In the genomic region with DNA sequence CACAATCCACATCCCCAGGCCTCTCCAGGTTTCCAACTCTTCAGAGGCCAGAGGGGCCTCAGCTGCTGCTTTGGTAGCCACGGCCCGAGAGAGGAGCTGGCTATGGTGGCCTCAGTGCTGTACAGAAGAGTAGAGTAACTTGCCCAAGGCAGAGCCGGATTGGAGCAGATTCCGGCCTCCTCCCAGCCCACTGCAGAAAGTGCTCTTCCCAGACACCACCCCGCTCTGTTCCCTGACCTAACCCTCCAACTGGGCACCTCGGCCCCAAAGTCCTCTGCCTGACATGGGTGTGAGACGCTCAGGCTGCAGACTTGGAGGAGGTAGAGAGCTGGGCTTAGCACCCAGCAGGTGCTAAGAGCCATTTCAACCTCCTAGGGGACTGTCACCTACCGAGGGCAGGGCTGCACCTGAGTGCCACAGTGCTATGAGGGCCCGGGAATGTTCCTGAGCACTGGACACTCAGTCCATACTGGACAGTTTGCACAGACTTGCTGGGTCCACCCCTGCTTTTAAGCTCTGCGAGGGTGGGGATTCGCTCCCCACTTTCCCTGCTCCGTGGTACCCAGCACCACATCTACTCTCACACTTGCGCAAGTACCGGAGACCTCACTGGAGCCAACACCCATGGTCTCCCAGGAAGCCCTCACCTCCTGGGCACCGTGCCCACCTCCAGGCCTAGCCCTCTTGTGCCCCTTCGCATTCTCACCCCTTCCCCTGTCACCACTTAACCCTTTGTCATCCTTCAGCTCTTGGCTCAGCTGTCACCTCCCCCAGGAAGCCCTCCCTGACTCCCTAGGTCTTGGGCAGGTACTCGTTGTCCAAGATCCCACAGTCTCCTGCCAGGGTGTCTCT, we compare ENCODE assay signal across 25 cellular contexts. TPM values are rescaled to one million over a fixed set of nuclear protein-coding genes. Genes with fewer than 3 reads are reported as not detected.
DNase-seq lines count a peak whose midpoint lies in the region; ATAC-seq and TF ChIP-seq lines count a peak whose summit lies in the region.
"Had no signal": no experiment of that assay in that cellular context is flagged by ENCODE, and none has a peak within 500 bp of the region (broad histone marks: within the 10 kb centered on the region; RNA-seq: fewer than 3 reads in every experiment).

No MANE protein-coding gene starts in this region.

- no peaks in the 10 kb centered on the region for H3K27me3 Mint-ChIP-seq in activated naive CD8-positive, alpha-beta T cell
- H3K27me3 Mint-ChIP-seq in activated naive CD8-positive, alpha-beta T cell treated with anti-CD3 and anti-CD28 coated beads, Interleukin-2, amount 50 U/mL, for 24 hours, result no peaks in the 10 kb centered on the region
- H3K27me3 Mint-ChIP-seq in activated T-helper 1 cell treated with anti-CD3 and anti-CD28 coated beads, Interleukin-12 subunit alpha, Interleukin-12 subunit beta, Interleukin-2, Interleukin-4 antibody, amounts not matched to agents 30 ng/mL and 10 ng/mL and 1 ng/mL, durations not matched to agents 14 hours and 24 hours and 36 hours (ENCODE audit: insufficient read depth), result no peaks in the 10 kb centered on the region
- H3K27me3 Mint-ChIP-seq: activated CD4-positive, alpha-beta memory T cell treated with anti-CD3 and anti-CD28 coated beads for 36 hours; activated naive CD4-positive, alpha-beta T cell treated with anti-CD3 and anti-CD28 coated beads, Interleukin-2, amount 50 U/mL, for 24 hours had no signal

- peaks cover 28% of the 10 kb centered on the region for H3K4me1 ChIP-seq in left ventricle myocardium inferior
- H3K4me1 ChIP-seq: body of pancreas had no signal

- H3K9me3 Mint-ChIP-seq in activated naive CD8-positive, alpha-beta T cell (ENCODE audit: low read depth), result no peaks in the 10 kb centered on the region
- no peaks in the 10 kb centered on the region for H3K9me3 Mint-ChIP-seq in activated naive CD8-positive, alpha-beta T cell treated with anti-CD3 and anti-CD28 coated beads, Interleukin-2, amount 50 U/mL, for 24 hours
- H3K9me3 Mint-ChIP-seq in activated T-helper 1 cell treated with anti-CD3 and anti-CD28 coated beads, Interleukin-12 subunit alpha, Interleukin-12 subunit beta, Interleukin-2, Interleukin-4 antibody, amounts not matched to agents 30 ng/mL and 10 ng/mL and 1 ng/mL, durations not matched to agents 14 hours and 24 hours and 36 hours, result no peaks in the 10 kb centered on the region
- H3K9me3 Mint-ChIP-seq: activated CD4-positive, alpha-beta memory T cell treated with anti-CD3 and anti-CD28 coated beads for 36 hours; activated naive CD4-positive, alpha-beta T cell treated with anti-CD3 and anti-CD28 coated beads, Interleukin-2, amount 50 U/mL, for 24 hours; activated T-cell treated with anti-CD3 and anti-CD28 coated beads, Interleukin-2, amount 50 U/mL, for 4 hours had no signal

- no peaks in the 10 kb centered on the region for H3K9me3 ChIP-seq in left ventricle myocardium inferior (replicated peaks)
- H3K9me3 ChIP-seq: body of pancreas, ovary, suprapubic skin had no signal

- no peaks in the 10 kb centered on the region for H3K27me3 ChIP-seq in left ventricle myocardium inferior (ENCODE audit: low read depth)
- H3K27me3 ChIP-seq: body of pancreas, hepatocyte, ovary, suprapubic skin had no signal

- no peak overlapping the region for H3K4me3 Mint-ChIP-seq in activated naive CD8-positive, alpha-beta T cell
- no peak overlapping the region for H3K4me3 Mint-ChIP-seq in activated naive CD8-positive, alpha-beta T cell treated with anti-CD3 and anti-CD28 coated beads, Interleukin-2, amount 50 U/mL, for 24 hours
- no peak overlapping the region for H3K4me3 Mint-ChIP-seq in activated T-helper 1 cell treated with anti-CD3 and anti-CD28 coated beads, Interleukin-12 subunit alpha, Interleukin-12 subunit beta, Interleukin-2, Interleukin-4 antibody, amounts not matched to agents 30 ng/mL and 10 ng/mL and 1 ng/mL, durations not matched to agents 14 hours and 24 hours and 36 hours
- H3K4me3 Mint-ChIP-seq: activated CD4-positive, alpha-beta memory T cell treated with anti-CD3 and anti-CD28 coated beads for 36 hours; activated naive CD4-positive, alpha-beta T cell treated with anti-CD3 and anti-CD28 coated beads, Interleukin-2, amount 50 U/mL, for 24 hours; activated T-cell treated with anti-CD3 and anti-CD28 coated beads, Interleukin-2, amount 50 U/mL, for 4 hours had no signal

- intact Hi-C loops in activated T-helper 1 cell treated with anti-CD3 and anti-CD28 coated beads, Interleukin-12 subunit alpha, Interleukin-12 subunit beta, Interleukin-2, Interleukin-4 antibody, amounts not matched to agents 30 ng/mL and 10 ng/mL and 1 ng/mL, durations not matched to agents 14 hours and 24 hours and 36 hours (cut with micrococcal nuclease), result no loop called here
- intact Hi-C loops in left ventricle myocardium inferior (cut with micrococcal nuclease), result no loop called here

- H3K4me3 ChIP-seq in left ventricle myocardium inferior, result no peak overlapping the region
- H3K4me3 ChIP-seq: body of pancreas, hepatocyte, ovary, suprapubic skin had no signal

- H3K27ac ChIP-seq in left ventricle myocardium inferior (replicated peaks), result no peak overlapping the region
- peak overlapping the region; percentile 59 for H3K27ac ChIP-seq in temporal lobe (ENCODE audit: low read depth, low read length)
- H3K27ac ChIP-seq: body of pancreas, hepatocyte, ovary, suprapubic skin had no signal

- TF ChIP-seq CTCF in left ventricle myocardium inferior (IDR thresholded peaks at IDR 0.05; ENCODE audit: borderline replicate concordance), result no peak

- H3K36me3 Mint-ChIP-seq in activated naive CD8-positive, alpha-beta T cell, result no peaks in the 10 kb centered on the region
- H3K36me3 Mint-ChIP-seq in activated naive CD8-positive, alpha-beta T cell treated with anti-CD3 and anti-CD28 coated beads, Interleukin-2, amount 50 U/mL, for 24 hours (ENCODE audit: low read depth), result no peaks in the 10 kb centered on the region
- H3K36me3 Mint-ChIP-seq in activated T-helper 1 cell treated with anti-CD3 and anti-CD28 coated beads, Interleukin-12 subunit alpha, Interleukin-12 subunit beta, Interleukin-2, Interleukin-4 antibody, amounts not matched to agents 30 ng/mL and 10 ng/mL and 1 ng/mL, durations not matched to agents 14 hours and 24 hours and 36 hours (ENCODE audit: low read depth), result no peaks in the 10 kb centered on the region
- H3K36me3 Mint-ChIP-seq: activated naive CD4-positive, alpha-beta T cell treated with anti-CD3 and anti-CD28 coated beads, Interleukin-2, amount 50 U/mL, for 24 hours had no signal

- H3K27ac Mint-ChIP-seq in activated naive CD8-positive, alpha-beta T cell, result peak overlapping the region; percentile 54
- no peak overlapping the region for H3K27ac Mint-ChIP-seq in activated naive CD8-positive, alpha-beta T cell treated with anti-CD3 and anti-CD28 coated beads, Interleukin-2, amount 50 U/mL, for 24 hours
- H3K27ac Mint-ChIP-seq in activated T-helper 1 cell treated with anti-CD3 and anti-CD28 coated beads, Interleukin-12 subunit alpha, Interleukin-12 subunit beta, Interleukin-2, Interleukin-4 antibody, amounts not matched to agents 30 ng/mL and 10 ng/mL and 1 ng/mL, durations not matched to agents 14 hours and 24 hours and 36 hours, result peak overlapping the region; percentile 10
- H3K27ac Mint-ChIP-seq: activated CD4-positive, alpha-beta memory T cell treated with anti-CD3 and anti-CD28 coated beads for 36 hours; activated naive CD4-positive, alpha-beta T cell treated with anti-CD3 and anti-CD28 coated beads, Interleukin-2, amount 50 U/mL, for 24 hours had no signal

- DNase-seq in activated naive CD8-positive, alpha-beta T cell treated with anti-CD3 and anti-CD28 coated beads, Interleukin-2, amount 50 U/mL, for 24 hours, result no peak
- no peak for DNase-seq in activated T-helper 1 cell treated with anti-CD3 and anti-CD28 coated beads, Interleukin-12 subunit alpha, Interleukin-12 subunit beta, Interleukin-2, Interleukin-4 antibody, amounts not matched to agents 30 ng/mL and 10 ng/mL and 1 ng/mL, durations not matched to agents 14 hours and 24 hours and 36 hours (ENCODE audit: low spot score)
- DNase-seq in left ventricle myocardium inferior (peak; percentile 15), HK-2 (ENCODE audit: unreplicated experiment) (no peak), DMS79 treated with DMSO at 0.1 percent for 48 hours (lab: John Stamatoyannopoulos, UW) (no peak), NCI-H2107 (lab: John Stamatoyannopoulos, UW) (no peak)
- DNase-seq: activated CD4-positive, alpha-beta memory T cell treated with anti-CD3 and anti-CD28 coated beads for 36 hours; activated T-cell treated with anti-CD3 and anti-CD28 coated beads, Interleukin-2, amount 50 U/mL, for 4 hours; body of pancreas; dermis blood vessel endothelial cell; MM.1S; NCI-H1694; NCI-H2227 treated with DMSO at 0.1 percent for 48 hours; NCI-H82; ovary; SW 1271 had no signal

- no peaks in the 10 kb centered on the region for H3K36me3 ChIP-seq in left ventricle myocardium inferior
- H3K36me3 ChIP-seq: ovary, suprapubic skin had no signal

- no peak for ATAC-seq in activated naive CD8-positive, alpha-beta T cell treated with anti-CD3 and anti-CD28 coated beads, Interleukin-2, amount 50 U/mL, for 24 hours
- ATAC-seq: activated T-cell treated with anti-CD3 and anti-CD28 coated beads, Interleukin-2, amount 50 U/mL, for 4 hours; body of pancreas; sciatic nerve had no signal

- H3K4me1 Mint-ChIP-seq in activated naive CD8-positive, alpha-beta T cell (ENCODE audit: low read depth), result peaks cover 22% of the 10 kb centered on the region
- H3K4me1 Mint-ChIP-seq in activated naive CD8-positive, alpha-beta T cell treated with anti-CD3 and anti-CD28 coated beads, Interleukin-2, amount 50 U/mL, for 24 hours, result peaks cover 18% of the 10 kb centered on the region
- peaks cover 10% of the 10 kb centered on the region for H3K4me1 Mint-ChIP-seq in activated T-helper 1 cell treated with anti-CD3 and anti-CD28 coated beads, Interleukin-12 subunit alpha, Interleukin-12 subunit beta, Interleukin-2, Interleukin-4 antibody, amounts not matched to agents 30 ng/mL and 10 ng/mL and 1 ng/mL, durations not matched to agents 14 hours and 24 hours and 36 hours (ENCODE audit: low read depth)

RNA-seq across cellular contexts. Expression of a gene that starts 49.7 kb away (rescaled TPM):
- total RNA-seq in activated T-helper 1 cell treated with anti-CD3 and anti-CD28 coated beads, Interleukin-12 subunit alpha, Interleukin-12 subunit beta, Interleukin-2, Interleukin-4 antibody, amounts not matched to agents 30 ng/mL and 10 ng/mL and 1 ng/mL, durations not matched to agents 14 hours and 24 hours and 36 hours, result not detected in 2 replicates
- total RNA-seq in left ventricle myocardium inferior, result not detected
- not detected for total RNA-seq in temporal lobe
- total RNA-seq: activated CD4-positive, alpha-beta memory T cell treated with anti-CD3 and anti-CD28 coated beads for 36 hours; activated T-cell treated with anti-CD3 and anti-CD28 coated beads, Interleukin-2, amount 50 U/mL, for 4 hours; body of pancreas; dermis blood vessel endothelial cell; H1; hepatocyte; lung microvascular endothelial cell; OCI-LY7; ovary; suprapubic skin had no signal

RNA-seq across cellular contexts. Expression of a gene that starts 52.3 kb away (rescaled TPM):
- total RNA-seq in activated T-helper 1 cell treated with anti-CD3 and anti-CD28 coated beads, Interleukin-12 subunit alpha, Interleukin-12 subunit beta, Interleukin-2, Interleukin-4 antibody, amounts not matched to agents 30 ng/mL and 10 ng/mL and 1 ng/mL, durations not matched to agents 14 hours and 24 hours and 36 hours, result 0.51 and 0.60 TPM in 2 replicates
- total RNA-seq in left ventricle myocardium inferior (0.63 TPM), temporal lobe (2.2 TPM)
